In the genomic region with DNA sequence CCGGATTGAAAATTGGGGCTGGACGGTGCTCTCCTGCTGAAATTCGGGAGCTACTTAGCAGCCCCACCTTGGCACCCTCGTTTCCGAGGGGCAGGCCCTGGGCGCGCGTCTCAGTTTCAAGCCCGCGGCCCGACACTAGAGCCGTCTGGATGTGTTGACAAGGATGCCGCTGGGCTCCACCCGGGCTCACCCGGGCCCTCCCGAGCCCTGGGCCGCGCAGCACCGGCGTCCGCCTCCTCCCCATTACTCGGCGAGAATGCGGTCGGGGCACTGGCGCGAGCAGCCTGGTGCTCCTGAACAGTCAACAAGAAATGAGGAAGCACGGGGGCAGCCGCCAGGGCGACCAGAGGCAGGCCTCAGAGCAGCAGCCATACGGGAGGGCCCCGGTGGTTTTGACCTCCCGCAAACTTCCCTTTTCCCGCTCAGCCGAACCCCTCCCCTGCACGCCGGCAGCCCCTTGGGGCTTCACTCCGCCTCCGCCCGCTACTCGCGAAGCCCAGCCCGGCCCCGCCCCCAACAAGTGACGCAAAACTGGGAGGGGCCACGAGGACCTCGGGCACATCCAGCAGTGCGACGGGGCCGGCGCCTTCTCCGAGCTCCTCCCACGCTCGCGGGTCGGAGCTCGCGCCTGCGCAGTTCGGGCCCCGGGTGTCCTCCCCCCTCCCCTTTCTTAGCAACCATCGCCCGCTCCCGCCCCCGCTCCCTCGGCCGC, we compare ENCODE assay signal across 8 cellular contexts. TPM values are rescaled to one million over a fixed set of nuclear protein-coding genes. Genes with fewer than 3 reads are reported as not detected.
DNase-seq lines count a peak whose midpoint lies in the region; ATAC-seq, FAIRE-seq and TF ChIP-seq lines count a peak whose summit lies in the region.

No MANE protein-coding gene starts in this region.

- no peak overlapping the region for H2AFZ ChIP-seq in HepG2 (ENCODE audit: low read length)

- peak overlapping the region; percentile 94 for H3K4me2 ChIP-seq in HepG2 (ENCODE audit: low read depth, low read length)

- peak; percentile 52 for FAIRE-seq in HepG2 (lab: Jason Lieb, UNC)

- TF ChIP-seq EP300 in HepG2 (IDR thresholded peaks at IDR 0.05; ENCODE audit: low read depth in 2 of 2, low read length in 2 of 2) (peak; percentile 33 to 45; a peak in 2 of 4 replicates), HepG2 (CRISPR knock-in tag; IDR thresholded peaks at IDR 0.05; ENCODE audit: borderline replicate concordance) (peak; percentile 50; the same call in 1 of the 2 replicates)

- TF ChIP-seq RAD21 in HepG2 (CRISPR knock-in tag; IDR thresholded peaks at IDR 0.05), result peak; percentile 76

- H3K27me3 ChIP-seq in HepG2 (ENCODE audit: control insufficient read depth in 1 of 2, insufficient read depth in 2 of 2, low read length in 2 of 2), result no peaks in the 10 kb centered on the region; a peak in 1 of 5 replicates

- peaks cover 4 to 20% of the 10 kb centered on the region in 2 experiments; a peak in 4 of 5 replicates for H3K36me3 ChIP-seq in HepG2 (replicated peaks in 1 of 2; ENCODE audit: control insufficient read depth in 1 of 2, insufficient read depth in 2 of 2, low read length in 2 of 2)

- CTCF ChIA-PET in HepG2 (lab: Yijun Ruan, JAX; ENCODE audit: low intra/inter-chr PET ratio, low total read pairs), result no interaction called here

- WGBS in HepG2 (ENCODE audit: low lambda C conversion rate), result 4% methylated on average over 29 of the region's 67 CpGs

- peaks cover 57% of the 10 kb centered on the region for H3K4me1 ChIP-seq in HepG2 (ENCODE audit: insufficient read depth, low read length)

- in situ Hi-C loops in HepG2 (cut with HindIII; ENCODE audit: extremely low pct_ligation_motif_present, low pct_unique_long_range_greater_than_20kb), result no loop called here

- peak overlapping the region; percentile 83 for H3K9ac ChIP-seq in HepG2 (ENCODE audit: insufficient read depth, low read depth, low read length)

- TF ChIP-seq CTCF in C4-2B (conservative IDR thresholded peaks at IDR 0.05), result no peak
- TF ChIP-seq CTCF in HepG2 (CRISPR knock-in tag; IDR thresholded peaks at IDR 0.05), result no peak

- DNase-seq in NCI-H526 treated with DMSO at 0.1 percent for 48 hours (lab: John Stamatoyannopoulos, UW) (peak; percentile 92), dedifferentiated amniotic fluid mesenchymal stem cell (ENCODE audit: extremely low spot score) (peak; percentile 97), HepG2 (ENCODE audit: low spot score) (peak; percentile 96)
- DNase-seq in activated CD4-positive, alpha-beta T cell treated with anti-CD3 and anti-CD28 coated beads, Interleukin-2, amount 50 U/mL, for 1 hour, result peak; percentile 99
- DNase-seq in stimulated activated CD4-positive, alpha-beta T cell treated with anti-CD3 and anti-CD28 coated beads, Interleukin-2, amount 100 ng/mL, for 48 hours, result peak; percentile 99

- no peaks in the 10 kb centered on the region for H4K20me1 ChIP-seq in HepG2 (ENCODE audit: insufficient read depth, low read length)

- BruUV-seq in HepG2 (replicated peaks; lab: Mats Ljungman, UMichigan), result TSS peak; percentile 99

- POLR2A ChIA-PET in HepG2 (lab: Yijun Ruan, JAX), result interaction anchor here (0.5 to 3.7 kb wide), 29 partner anchors 8 to 1869 kb away, joined by 3 to 38 read pairs (median 7); a partner anchor contains a TSS

- intact Hi-C loops in HepG2 (cut with micrococcal nuclease; ENCODE audit: unreplicated experiment), result loop anchor here (2.0 kb wide), 1 partner anchor 68 kb away; no protein-coding TSS in a partner anchor

- peak overlapping the region; percentile 50 to 84 (median 78) for H3K4me3 ChIP-seq in HepG2 (replicated peaks in 1 of 3; ENCODE audit: insufficient read depth in 1 of 3, low read depth in 2 of 3, low read length in 3 of 3)

- peak; percentile 92 to 96 for TF ChIP-seq POLR2A in HepG2 (IDR thresholded peaks at IDR 0.05; ENCODE audit: insufficient read depth in 1 of 2, low read depth in 2 of 2, low read length in 2 of 2)

- H3K9me3 ChIP-seq in HepG2 (ENCODE audit: low read length), result 0 out of 2 replicates have a peak, but pooled peaks cover 6% of the 10 kb centered on the region

- ATAC-seq in GM19328 (IDR thresholded peaks at IDR 0.05; ENCODE audit: unreplicated experiment), result peak; percentile 89
- peak; percentile 53 for ATAC-seq in HG03469 (IDR thresholded peaks at IDR 0.05; ENCODE audit: unreplicated experiment)
- ATAC-seq in HepG2, result peak; percentile 91

- peaks cover 28% of the 10 kb centered on the region for H3K79me2 ChIP-seq in HepG2 (ENCODE audit: insufficient read depth, low read length)

- H3K27ac ChIP-seq in C4-2B, result peak overlapping the region; percentile 81
- peak overlapping the region; percentile 89 for H3K27ac ChIP-seq in HepG2 (ENCODE audit: extremely low read length, insufficient read depth, low read length)

TF ChIP-seq in HepG2, 621 proteins besides CTCF, POLR2A, EP300 and RAD21 (continues in another document):
- peak; percentile 32; the same call in 1 of the 2 replicates for TF ChIP-seq ZNF616 (CRISPR knock-in tag; IDR thresholded peaks at IDR 0.05; ENCODE audit: low read depth)
- TF ChIP-seq NFIB (CRISPR knock-in tag; IDR thresholded peaks at IDR 0.05; ENCODE audit: borderline replicate concordance), result no peak
- TF ChIP-seq NCOR1 (IDR thresholded peaks at IDR 0.05; ENCODE audit: borderline replicate concordance, low read length), result peak; percentile 26; the same call in 1 of the 2 replicates
- TF ChIP-seq ZNF317 (CRISPR knock-in tag; IDR thresholded peaks at IDR 0.05), result peak; percentile 83; the same call in 1 of the 2 replicates
- peak; percentile 77 for TF ChIP-seq RXRB (CRISPR knock-in tag; IDR thresholded peaks at IDR 0.05; ENCODE audit: borderline replicate concordance)
- 0 out of 2 replicates have a peak, but pooled peaks have one; percentile 53 for TF ChIP-seq ZNF337 (CRISPR knock-in tag; IDR thresholded peaks at IDR 0.05; ENCODE audit: borderline replicate concordance, low read depth)
- TF ChIP-seq, protein P1, sequence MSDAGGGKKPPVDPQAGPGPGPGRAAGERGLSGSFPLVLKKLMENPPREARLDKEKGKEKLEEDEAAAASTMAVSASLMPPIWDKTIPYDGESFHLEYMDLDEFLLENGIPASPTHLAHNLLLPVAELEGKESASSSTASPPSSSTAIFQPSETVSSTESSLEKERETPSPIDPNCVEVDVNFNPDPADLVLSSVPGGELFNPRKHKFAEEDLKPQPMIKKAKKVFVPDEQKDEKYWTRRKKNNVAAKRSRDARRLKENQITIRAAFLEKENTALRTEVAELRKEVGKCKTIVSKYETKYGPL (CRISPR knock-in tag; IDR thresholded peaks at IDR 0.05), result 0 out of 2 replicates have a peak, but pooled peaks have one; percentile 27
- TF ChIP-seq, protein P2, sequence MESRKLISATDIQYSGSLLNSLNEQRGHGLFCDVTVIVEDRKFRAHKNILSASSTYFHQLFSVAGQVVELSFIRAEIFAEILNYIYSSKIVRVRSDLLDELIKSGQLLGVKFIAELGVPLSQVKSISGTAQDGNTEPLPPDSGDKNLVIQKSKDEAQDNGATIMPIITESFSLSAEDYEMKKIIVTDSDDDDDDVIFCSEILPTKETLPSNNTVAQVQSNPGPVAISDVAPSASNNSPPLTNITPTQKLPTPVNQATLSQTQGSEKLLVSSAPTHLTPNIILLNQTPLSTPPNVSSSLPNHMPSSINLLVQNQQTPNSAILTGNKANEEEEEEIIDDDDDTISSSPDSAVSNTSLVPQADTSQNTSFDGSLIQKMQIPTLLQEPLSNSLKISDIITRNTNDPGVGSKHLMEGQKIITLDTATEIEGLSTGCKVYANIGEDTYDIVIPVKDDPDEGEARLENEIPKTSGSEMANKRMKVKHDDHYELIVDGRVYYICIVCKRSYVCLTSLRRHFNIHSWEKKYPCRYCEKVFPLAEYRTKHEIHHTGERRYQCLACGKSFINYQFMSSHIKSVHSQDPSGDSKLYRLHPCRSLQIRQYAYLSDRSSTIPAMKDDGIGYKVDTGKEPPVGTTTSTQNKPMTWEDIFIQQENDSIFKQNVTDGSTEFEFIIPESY (CRISPR knock-in tag; IDR thresholded peaks at IDR 0.05), result peak; percentile 41; the same call in 1 of the 2 replicates
- TF ChIP-seq ZNF546 (CRISPR knock-in tag; conservative IDR thresholded peaks at IDR 0.05), result peak; percentile 69; the same call in 1 of the 2 replicates
- TF ChIP-seq MAFF (IDR thresholded peaks at IDR 0.05; ENCODE audit: low read depth, low read length), result no peak

RNA-seq across cellular contexts. Expression of a gene that starts 0.4 kb away (rescaled TPM):
- 43.9 and 62.5 TPM in 2 replicates for total RNA-seq in HepG2 (2016; rRNA removed; fragmentation: Illumina TruSeq; extraction: Trizol)
- total RNA-seq in HepG2 (2016; cell fraction: cytosol; rRNA removed; fragmentation: Illumina TruSeq; extraction: Trizol; ENCODE audit: low read depth), result 22.8 and 28.1 TPM in 2 replicates
- total RNA-seq in HepG2 (2016; cell fraction: insoluble cytoplasmic fraction; rRNA removed; fragmentation: Illumina TruSeq; extraction: Trizol), result 51.1 and 57.5 TPM in 2 replicates
- total RNA-seq in HepG2 (2016; cell fraction: membrane; rRNA removed; fragmentation: Illumina TruSeq; extraction: Trizol), result 75.8 and 78.7 TPM in 2 replicates
- total RNA-seq in HepG2 (2016; cell fraction: nucleus; rRNA removed; fragmentation: Illumina TruSeq; extraction: Trizol), result 34.2 and 41.8 TPM in 2 replicates
- 26.3 and 27.0 TPM in 2 replicates for polyA plus RNA-seq in HepG2 (2011; rRNA removed)
- polyA plus RNA-seq in HepG2 (2011; cell fraction: cytosol; rRNA removed), result 17.3 and 23.1 TPM in 2 replicates
- polyA plus RNA-seq in HepG2 (2011; cell fraction: nucleus; rRNA removed), result 30.8 and 49.2 TPM in 2 replicates
- polyA plus RNA-seq in HepG2 (2012), result 37.6 and 54.7 TPM in 2 replicates
- 30.8 and 38.2 TPM in 2 replicates for polyA plus RNA-seq in HepG2 (2016; cell fraction: cytosol; fragmentation: Illumina TruSeq; extraction: Trizol; ENCODE audit: low read depth)
- 57.4 and 67.9 TPM in 2 replicates for polyA plus RNA-seq in HepG2 (2016; cell fraction: insoluble cytoplasmic fraction; fragmentation: Illumina TruSeq; extraction: Trizol; ENCODE audit: low read depth)
- 55.3 and 57.7 TPM in 2 replicates for polyA plus RNA-seq in HepG2 (2016; cell fraction: membrane; fragmentation: Illumina TruSeq; extraction: Trizol; ENCODE audit: low read depth)
- polyA plus RNA-seq in HepG2 (2016; cell fraction: nucleus; fragmentation: Illumina TruSeq; extraction: Trizol; ENCODE audit: insufficient read depth, low read depth), result 56.1 and 65.2 TPM in 2 replicates
- 16.4 and 49.1 TPM in 2 replicates for polyA minus RNA-seq in HepG2 (2011; rRNA and poly(A)+ RNA removed; ENCODE audit: low replicate concordance)
- 23.7 and 34.8 TPM in 2 replicates for polyA minus RNA-seq in HepG2 (2011; cell fraction: cytosol; rRNA and poly(A)+ RNA removed)
- polyA minus RNA-seq in HepG2 (2011; cell fraction: nucleus; rRNA and poly(A)+ RNA removed), result 29.4 and 35.6 TPM in 2 replicates

Comparison
In these comparisons a context has a peak if more than half of its experiments do, and no peak if none do; other contexts are left out.
1. Peak in every context shown above with its lines: DNase-seq, ATAC-seq, H3K4me3 ChIP-seq and H3K27ac ChIP-seq.